In genomic region chr17:27458524-27458908, GRCh38 we compare ENCODE assay signal across 10 cellular contexts. TPM values are rescaled to one million over a fixed set of nuclear protein-coding genes. Genes with fewer than 3 reads are reported as not detected.
A peak's percentile ranks its signal among the peaks of the same experiment; 100 is the strongest.
DNase-seq lines count a peak whose midpoint lies in the region; ATAC-seq and TF ChIP-seq lines count a peak whose summit lies in the region.
"Had no signal": no experiment of that assay in that cellular context is flagged by ENCODE, and none has a peak within 500 bp of the region (broad histone marks: within the 10 kb centered on the region; RNA-seq: fewer than 3 reads in every experiment).

No MANE protein-coding gene starts in this region.

- H3K9me3 Mint-ChIP-seq in activated T-cell treated with anti-CD3 and anti-CD28 coated beads, Interleukin-2, amount 50 U/mL, for 24 hours, result no peaks in the 10 kb centered on the region
- H3K9me3 Mint-ChIP-seq in activated T-helper 1 cell treated with anti-CD3 and anti-CD28 coated beads, Interleukin-12 subunit alpha, Interleukin-12 subunit beta, Interleukin-2, Interleukin-4 antibody, amounts not matched to agents 30 ng/mL and 10 ng/mL and 1 ng/mL, durations not matched to agents 14 hours and 24 hours and 36 hours, result no peaks in the 10 kb centered on the region
- H3K9me3 Mint-ChIP-seq: CD8-positive, alpha-beta T cell; memory B cell had no signal

- no peaks in the 10 kb centered on the region for H3K9me3 ChIP-seq in thoracic aorta

- H3K4me3 ChIP-seq in iPS-11a (ENCODE audit: low read depth, low read length), result peak overlapping the region; percentile 2
- H3K4me3 ChIP-seq in thoracic aorta, result peak overlapping the region; percentile 94

- no peak overlapping the region for H3K27ac ChIP-seq in thoracic aorta

- peak overlapping the region; percentile 47 for H3K27ac Mint-ChIP-seq in activated T-cell treated with anti-CD3 and anti-CD28 coated beads, Interleukin-2, amount 50 U/mL, for 24 hours
- H3K27ac Mint-ChIP-seq in activated T-helper 1 cell treated with anti-CD3 and anti-CD28 coated beads, Interleukin-12 subunit alpha, Interleukin-12 subunit beta, Interleukin-2, Interleukin-4 antibody, amounts not matched to agents 30 ng/mL and 10 ng/mL and 1 ng/mL, durations not matched to agents 14 hours and 24 hours and 36 hours, result peak overlapping the region; percentile 44
- H3K27ac Mint-ChIP-seq: CD8-positive, alpha-beta T cell had no signal

- no peaks in the 10 kb centered on the region for H3K36me3 ChIP-seq in thoracic aorta

- H3K27me3 ChIP-seq in thoracic aorta (replicated peaks; ENCODE audit: insufficient read depth), result no peaks in the 10 kb centered on the region

- TF ChIP-seq CTCF in thoracic aorta (IDR thresholded peaks at IDR 0.05), result no peak

- H3K27me3 Mint-ChIP-seq in activated T-cell treated with anti-CD3 and anti-CD28 coated beads, Interleukin-2, amount 50 U/mL, for 24 hours, result no peaks in the 10 kb centered on the region
- H3K27me3 Mint-ChIP-seq in activated T-helper 1 cell treated with anti-CD3 and anti-CD28 coated beads, Interleukin-12 subunit alpha, Interleukin-12 subunit beta, Interleukin-2, Interleukin-4 antibody, amounts not matched to agents 30 ng/mL and 10 ng/mL and 1 ng/mL, durations not matched to agents 14 hours and 24 hours and 36 hours (ENCODE audit: insufficient read depth), result peaks cover 1% of the 10 kb centered on the region
- H3K27me3 Mint-ChIP-seq: memory B cell had no signal

- peaks cover 6 to 19% of the 10 kb centered on the region in 2 donors for H3K4me1 ChIP-seq in thoracic aorta (ENCODE audit: control insufficient read depth in 1 of 2, low read depth in 2 of 2)

- H3K4me1 Mint-ChIP-seq in activated T-cell treated with anti-CD3 and anti-CD28 coated beads, Interleukin-2, amount 50 U/mL, for 24 hours (ENCODE audit: low read depth), result peaks cover 73% of the 10 kb centered on the region
- peaks cover 74% of the 10 kb centered on the region for H3K4me1 Mint-ChIP-seq in activated T-helper 1 cell treated with anti-CD3 and anti-CD28 coated beads, Interleukin-12 subunit alpha, Interleukin-12 subunit beta, Interleukin-2, Interleukin-4 antibody, amounts not matched to agents 30 ng/mL and 10 ng/mL and 1 ng/mL, durations not matched to agents 14 hours and 24 hours and 36 hours (ENCODE audit: low read depth)

- intact Hi-C loops in activated T-helper 1 cell treated with anti-CD3 and anti-CD28 coated beads, Interleukin-12 subunit alpha, Interleukin-12 subunit beta, Interleukin-2, Interleukin-4 antibody, amounts not matched to agents 30 ng/mL and 10 ng/mL and 1 ng/mL, durations not matched to agents 14 hours and 24 hours and 36 hours (cut with micrococcal nuclease), result loop anchor here (5.0 kb wide), 1 partner anchor 584 kb away; the partner anchor contains the start of gene NLK

- DNase-seq in activated T-cell treated with anti-CD3 and anti-CD28 coated beads, Interleukin-2, amount 50 U/mL, for 24 hours, result no peak
- no peak for DNase-seq in activated T-cell treated with anti-CD3 and anti-CD28 coated beads, Interleukin-2, amount 50 U/mL, for 48 hours
- no peak for DNase-seq in activated T-helper 1 cell treated with anti-CD3 and anti-CD28 coated beads, Interleukin-12 subunit alpha, Interleukin-12 subunit beta, Interleukin-2, Interleukin-4 antibody, amounts not matched to agents 30 ng/mL and 10 ng/mL and 1 ng/mL, durations not matched to agents 14 hours and 24 hours and 36 hours (ENCODE audit: low spot score)
- no peak for DNase-seq in thoracic aorta (ENCODE audit: low spot score)
- no peak for DNase-seq in NCI-H524 (lab: John Stamatoyannopoulos, UW)
- no peak for DNase-seq in NCI-H2171 (lab: John Stamatoyannopoulos, UW)
- DNase-seq: CD8-positive, alpha-beta T cell had no signal

- peaks cover 33% of the 10 kb centered on the region for H3K36me3 Mint-ChIP-seq in activated T-cell treated with anti-CD3 and anti-CD28 coated beads, Interleukin-2, amount 50 U/mL, for 24 hours (ENCODE audit: low read depth)
- H3K36me3 Mint-ChIP-seq in activated T-helper 1 cell treated with anti-CD3 and anti-CD28 coated beads, Interleukin-12 subunit alpha, Interleukin-12 subunit beta, Interleukin-2, Interleukin-4 antibody, amounts not matched to agents 30 ng/mL and 10 ng/mL and 1 ng/mL, durations not matched to agents 14 hours and 24 hours and 36 hours (ENCODE audit: low read depth), result peaks cover 18% of the 10 kb centered on the region
- H3K36me3 Mint-ChIP-seq: memory B cell had no signal

- peak overlapping the region; percentile 95 for H3K4me3 Mint-ChIP-seq in activated T-cell treated with anti-CD3 and anti-CD28 coated beads, Interleukin-2, amount 50 U/mL, for 24 hours
- peak overlapping the region; percentile 99 for H3K4me3 Mint-ChIP-seq in activated T-helper 1 cell treated with anti-CD3 and anti-CD28 coated beads, Interleukin-12 subunit alpha, Interleukin-12 subunit beta, Interleukin-2, Interleukin-4 antibody, amounts not matched to agents 30 ng/mL and 10 ng/mL and 1 ng/mL, durations not matched to agents 14 hours and 24 hours and 36 hours

- ATAC-seq in thoracic aorta (ENCODE audit: insufficient number of reproducible peaks, low FRiP score, low read depth) (no peak), HG02763 (IDR thresholded peaks at IDR 0.05; ENCODE audit: unreplicated experiment) (no peak)
- ATAC-seq: CD8-positive, alpha-beta T cell had no signal

RNA-seq across cellular contexts. Expression of gene KSR1, which starts 2.3 kb away (rescaled TPM):
- total RNA-seq in activated T-helper 1 cell treated with anti-CD3 and anti-CD28 coated beads, Interleukin-12 subunit alpha, Interleukin-12 subunit beta, Interleukin-2, Interleukin-4 antibody, amounts not matched to agents 30 ng/mL and 10 ng/mL and 1 ng/mL, durations not matched to agents 14 hours and 24 hours and 36 hours, result 119 and 122 TPM in 2 replicates
- total RNA-seq in thoracic aorta, result 10 to 100 TPM; 17.6 to 46.0 TPM
